ENCODE assay signal across 23 cellular contexts in genomic region chr16:12518238-12519004, GRCh38.
DNase-seq lines count a peak whose midpoint lies in the region; ATAC-seq, FAIRE-seq and TF ChIP-seq lines count a peak whose summit lies in the region.
"Had no signal": no experiment of that assay in that cellular context is flagged by ENCODE, and none has a peak within 500 bp of the region (broad histone marks: within the 10 kb centered on the region; RNA-seq: fewer than 3 reads in every experiment).

No MANE protein-coding gene starts in this region.

- no peaks in the 10 kb centered on the region for H3K36me3 ChIP-seq in kidney (ENCODE audit: control insufficient read depth in 1 of 2, insufficient read depth in 2 of 2, low read length in 2 of 2)

- peak overlapping the region; percentile 63 to 67 for H3K27ac ChIP-seq in kidney (ENCODE audit: low read depth in 2 of 2, low read length in 2 of 2)
- H3K27ac ChIP-seq: A549 had no signal

- no peak overlapping the region for H3K4me3 ChIP-seq in kidney (ENCODE audit: low read length in 2 of 2)
- H3K4me3 ChIP-seq: A549 had no signal

- H3K4me1 ChIP-seq in kidney (ENCODE audit: control insufficient read depth in 1 of 2, insufficient read depth in 1 of 2, low read depth in 1 of 2, low read length in 2 of 2) = peaks cover 17 to 26% of the 10 kb centered on the region in 2 donors
- H3K4me1 ChIP-seq: A549 had no signal

- DNase-seq in left ventricle myocardium superior = peak; percentile 13
- DNase-seq in Right ventricle myocardium inferior (ENCODE audit: missing footprints) = no peak
- peak; percentile 79 for DNase-seq in SK-N-DZ (ENCODE audit: low spot score)
- DNase-seq in kidney = no peak
- no peak for DNase-seq in stimulated activated effector memory CD8-positive, alpha-beta T cell treated with anti-CD3 and anti-CD28 coated beads, Interleukin-12 subunit alpha, Interleukin-12 subunit beta, amount 100 ng/mL, for 72 hours (ENCODE audit: low spot score in 2 of 2)
- no peak for DNase-seq in activated naive CD4-positive, alpha-beta T cell (lab: John Stamatoyannopoulos, UW)
- no peak for DNase-seq in activated gamma-delta T cell treated with Interleukin-2 at 50 U/mL for 16 hours
- DNase-seq: Calu3; CD4-positive, alpha-beta T cell; H7; Karpas-422; NCI-H1048; NCI-H1436; NCI-H2029 treated with DMSO at 0.1 percent for 48 hours; NCI-H510A treated with DMSO at 0.1 percent for 48 hours; NCI-H774; SIG-M5 had no signal

- peak overlapping the region; percentile 5 for H3K27ac Mint-ChIP-seq in stimulated activated effector memory CD8-positive, alpha-beta T cell treated with anti-CD3 and anti-CD28 coated beads, Interleukin-12 subunit alpha, Interleukin-12 subunit beta, amount 100 ng/mL, for 72 hours
- H3K27ac Mint-ChIP-seq: CD4-positive, alpha-beta T cell; IgD-negative memory B cell had no signal

- no peak for TF ChIP-seq CTCF in kidney (IDR thresholded peaks at IDR 0.05; ENCODE audit: borderline replicate concordance, extremely low read depth, insufficient read depth)

- no peaks in the 10 kb centered on the region for H3K36me3 Mint-ChIP-seq in stimulated activated effector memory CD8-positive, alpha-beta T cell treated with anti-CD3 and anti-CD28 coated beads, Interleukin-12 subunit alpha, Interleukin-12 subunit beta, amount 100 ng/mL, for 72 hours

- intact Hi-C loops in left ventricle myocardium superior (cut with micrococcal nuclease) (no loop called here), Right ventricle myocardium inferior (cut with DNase I) (no loop called here), kidney (cut with DNase I) (no loop called here)

- peaks cover 6% of the 10 kb centered on the region for H3K4me1 Mint-ChIP-seq in stimulated activated effector memory CD8-positive, alpha-beta T cell treated with anti-CD3 and anti-CD28 coated beads, Interleukin-12 subunit alpha, Interleukin-12 subunit beta, amount 100 ng/mL, for 72 hours

- no peaks in the 10 kb centered on the region for H3K9me3 Mint-ChIP-seq in stimulated activated effector memory CD8-positive, alpha-beta T cell treated with anti-CD3 and anti-CD28 coated beads, Interleukin-12 subunit alpha, Interleukin-12 subunit beta, amount 100 ng/mL, for 72 hours
- H3K9me3 Mint-ChIP-seq: CD4-positive, alpha-beta T cell; IgD-negative memory B cell had no signal

- H3K4me3 Mint-ChIP-seq in stimulated activated effector memory CD8-positive, alpha-beta T cell treated with anti-CD3 and anti-CD28 coated beads, Interleukin-12 subunit alpha, Interleukin-12 subunit beta, amount 100 ng/mL, for 72 hours = no peak overlapping the region
- H3K4me3 Mint-ChIP-seq: CD4-positive, alpha-beta T cell; IgD-negative memory B cell had no signal

- no peaks in the 10 kb centered on the region for H3K9me3 ChIP-seq in kidney (ENCODE audit: control insufficient read depth in 1 of 2, low read length in 2 of 2)
- H3K9me3 ChIP-seq: A549 had no signal

- no peak overlapping the region for H3K9ac ChIP-seq in kidney (ENCODE audit: low read length in 2 of 2)

- no peak for ATAC-seq in left ventricle myocardium superior
- no peak for ATAC-seq in Right ventricle myocardium inferior
- ATAC-seq in stimulated activated effector memory CD8-positive, alpha-beta T cell treated with anti-CD3 and anti-CD28 coated beads, Interleukin-12 subunit alpha, Interleukin-12 subunit beta, amount 100 ng/mL, for 72 hours = no peak
- ATAC-seq in GM21526 (IDR thresholded peaks at IDR 0.05; ENCODE audit: low FRiP score, unreplicated experiment) = no peak
- ATAC-seq: A549 had no signal

- no peak for FAIRE-seq in kidney (lab: Jason Lieb, UNC)
- FAIRE-seq: A549, GM12892, GM18507, HTR-8/SVneo had no signal

Comparison
In these comparisons a context has a peak if more than half of its experiments do, and no peak if none do; other contexts are left out.
1. DNase-seq: peak in left ventricle myocardium superior (single experiment) and SK-N-DZ (single experiment); none in Right ventricle myocardium inferior (single experiment), kidney (single experiment), stimulated activated effector memory CD8-positive, alpha-beta T cell treated with anti-CD3 and anti-CD28 coated beads, Interleukin-12 subunit alpha, Interleukin-12 subunit beta, amount 100 ng/mL, for 72 hours (0 of 2), activated naive CD4-positive, alpha-beta T cell (0 of 4) and activated gamma-delta T cell treated with Interleukin-2 at 50 U/mL for 16 hours (single experiment).